Comparison of ENCODE assay signal across 1 cellular context in genomic region chr7:73933091-73933490, GRCh38.
TF ChIP-seq lines count a peak whose summit lies in the region.

No MANE protein-coding gene starts in this region.

TF ChIP-seq in GM23338, 12 proteins besides CTCF, POLR2A, EP300 and RAD21 (continued from another document):
- TF ChIP-seq ZNF462 (CRISPR knock-in tag; IDR thresholded peaks at IDR 0.05) (no peak), NANOG (IDR thresholded peaks at IDR 0.05; ENCODE audit: borderline replicate concordance) (no peak), POLR2AphosphoS5 (IDR thresholded peaks at IDR 0.05; ENCODE audit: low read depth) (no peak), ZNF114 (CRISPR knock-in tag; IDR thresholded peaks at IDR 0.05) (no peak), EZH2phosphoT487 (IDR thresholded peaks at IDR 0.05; ENCODE audit: unreplicated experiment) (no peak), ETS1 (IDR thresholded peaks at IDR 0.05) (no peak), ZNF331 (CRISPR knock-in tag; IDR thresholded peaks at IDR 0.05; ENCODE audit: low read depth) (no peak), JUNB (IDR thresholded peaks at IDR 0.05; ENCODE audit: unreplicated experiment) (no peak), CREB1 (CRISPR knock-in tag; IDR thresholded peaks at IDR 0.05; ENCODE audit: low read depth) (no peak)
TF ChIP-seq in GM23338: peak in this region for 0.
